15 cellular contexts compared by ENCODE assay signal in the genomic region with DNA sequence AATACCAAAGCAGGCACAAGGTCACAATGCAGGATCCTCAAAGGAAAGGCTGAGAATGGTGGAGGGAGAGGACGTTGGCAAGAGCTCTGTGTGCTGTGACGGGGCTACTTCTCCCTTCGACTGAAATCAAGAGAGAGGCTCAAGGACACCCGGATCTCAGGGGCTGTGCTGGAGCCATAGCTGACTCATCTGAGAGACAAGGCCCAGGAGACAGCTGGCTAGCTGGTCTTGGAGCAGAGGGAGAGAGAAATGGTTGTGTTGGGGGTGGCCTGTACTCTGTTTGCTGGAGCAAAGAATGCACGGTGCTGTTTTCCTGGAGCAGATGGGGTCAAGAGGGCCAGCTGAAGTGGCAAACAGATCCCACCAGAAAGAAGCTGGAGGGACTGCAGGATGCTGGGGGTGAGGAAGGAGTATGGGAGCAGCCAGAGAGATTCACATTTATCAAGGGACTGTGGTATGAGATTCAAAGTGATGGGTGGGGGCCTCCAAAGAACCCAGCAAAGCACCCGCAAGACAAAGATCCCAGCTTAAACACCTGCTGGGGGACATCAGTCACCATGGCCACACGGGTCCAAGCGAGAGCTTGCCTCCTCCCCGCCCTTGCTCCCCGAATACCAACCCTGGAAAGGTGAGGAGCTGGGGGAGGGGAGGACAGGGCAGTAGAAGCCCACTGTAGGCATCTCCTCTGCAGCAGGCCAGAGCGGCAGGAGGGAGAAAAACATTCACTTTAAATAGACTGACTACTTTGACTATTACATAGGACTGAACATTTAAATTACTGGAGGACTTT. TPM values are rescaled to one million over a fixed set of nuclear protein-coding genes. Genes with fewer than 3 reads are reported as not detected.
DNase-seq lines count a peak whose midpoint lies in the region; ATAC-seq and TF ChIP-seq lines count a peak whose summit lies in the region.
"Had no signal": no experiment of that assay in that cellular context is flagged by ENCODE, and none has a peak within 500 bp of the region (broad histone marks: within the 10 kb centered on the region; RNA-seq: fewer than 3 reads in every experiment).

No MANE protein-coding gene starts in this region.

- H3K9me3 Mint-ChIP-seq in progenitor cell of endocrine pancreas (ENCODE audit: low read depth): no peaks in the 10 kb centered on the region
- no peaks in the 10 kb centered on the region for H3K9me3 Mint-ChIP-seq in stimulated activated memory B cell treated with anti-CD40 and anti-IgM and Interleukin-4, amounts not matched to agents 10 μg/mL and 1 μg/mL and 100 μg/mL, for 72 hours
- H3K9me3 Mint-ChIP-seq: activated naive CD4-positive, alpha-beta T cell treated with anti-CD3 and anti-CD28 coated beads, Interleukin-2, amount 50 U/mL, for 24 hours; central memory CD8-positive, alpha-beta T cell had no signal

- ATAC-seq in SK-N-SH treated with all-trans-retinoic acid at 6 μM for 48 hours: peak; percentile 68
- ATAC-seq in stimulated activated memory B cell treated with anti-CD40 and anti-IgM and Interleukin-4, amounts not matched to agents 10 μg/mL and 1 μg/mL and 100 μg/mL, for 72 hours: no peak
- ATAC-seq in GM21447 (IDR thresholded peaks at IDR 0.05; ENCODE audit: unreplicated experiment): no peak

- TF ChIP-seq CTCF in foreskin fibroblast (IDR thresholded peaks at IDR 0.05; ENCODE audit: low read depth, low read length) (no peak), progenitor cell of endocrine pancreas (IDR thresholded peaks at IDR 0.05; ENCODE audit: unreplicated experiment) (no peak)

- peak overlapping the region; percentile 58 for H3K27ac Mint-ChIP-seq in progenitor cell of endocrine pancreas
- H3K27ac Mint-ChIP-seq in stimulated activated memory B cell treated with anti-CD40 and anti-IgM and Interleukin-4, amounts not matched to agents 10 μg/mL and 1 μg/mL and 100 μg/mL, for 72 hours: no peak overlapping the region
- H3K27ac Mint-ChIP-seq: activated naive CD4-positive, alpha-beta T cell treated with anti-CD3 and anti-CD28 coated beads, Interleukin-2, amount 50 U/mL, for 24 hours had no signal

- peaks cover 9% of the 10 kb centered on the region for H3K4me1 Mint-ChIP-seq in progenitor cell of endocrine pancreas (ENCODE audit: low read depth)
- no peaks in the 10 kb centered on the region for H3K4me1 Mint-ChIP-seq in stimulated activated memory B cell treated with anti-CD40 and anti-IgM and Interleukin-4, amounts not matched to agents 10 μg/mL and 1 μg/mL and 100 μg/mL, for 72 hours
- H3K4me1 Mint-ChIP-seq: activated naive CD4-positive, alpha-beta T cell treated with anti-CD3 and anti-CD28 coated beads, Interleukin-2, amount 50 U/mL, for 24 hours; central memory CD8-positive, alpha-beta T cell had no signal

- no peak overlapping the region for H3K4me3 ChIP-seq in foreskin fibroblast (ENCODE audit: low read depth in 1 of 2, low read length in 2 of 2)
- H3K4me3 ChIP-seq: lung, suprapubic skin had no signal

- no peaks in the 10 kb centered on the region for H3K36me3 Mint-ChIP-seq in progenitor cell of endocrine pancreas (ENCODE audit: insufficient read depth)
- H3K36me3 Mint-ChIP-seq in stimulated activated memory B cell treated with anti-CD40 and anti-IgM and Interleukin-4, amounts not matched to agents 10 μg/mL and 1 μg/mL and 100 μg/mL, for 72 hours: no peaks in the 10 kb centered on the region
- H3K36me3 Mint-ChIP-seq: activated naive CD4-positive, alpha-beta T cell treated with anti-CD3 and anti-CD28 coated beads, Interleukin-2, amount 50 U/mL, for 24 hours had no signal

- DNase-seq in NCI-H146 (lab: John Stamatoyannopoulos, UW) (peak; percentile 24), NCI-H146 treated with DMSO at 0.1 percent for 48 hours (lab: John Stamatoyannopoulos, UW; ENCODE audit: unreplicated experiment) (no peak), foreskin fibroblast (peak; percentile 31 to 51), progenitor cell of endocrine pancreas (ENCODE audit: low spot score, unreplicated experiment) (no peak), Ammon's horn (ENCODE audit: low spot score) (no peak)
- DNase-seq: activated CD8-positive, alpha-beta memory T cell treated with anti-CD3 and anti-CD28 coated beads, Interleukin-2, amount 50 U/mL, for 4 hours; NCI-H2171; SW 1271 had no signal

- H3K4me3 Mint-ChIP-seq in progenitor cell of endocrine pancreas (ENCODE audit: low read depth): no peak overlapping the region
- H3K4me3 Mint-ChIP-seq in stimulated activated memory B cell treated with anti-CD40 and anti-IgM and Interleukin-4, amounts not matched to agents 10 μg/mL and 1 μg/mL and 100 μg/mL, for 72 hours: no peak overlapping the region
- H3K4me3 Mint-ChIP-seq: activated naive CD4-positive, alpha-beta T cell treated with anti-CD3 and anti-CD28 coated beads, Interleukin-2, amount 50 U/mL, for 24 hours; central memory CD8-positive, alpha-beta T cell had no signal

- H3K27me3 Mint-ChIP-seq in progenitor cell of endocrine pancreas: peaks cover 8% of the 10 kb centered on the region
- H3K27me3 Mint-ChIP-seq in stimulated activated memory B cell treated with anti-CD40 and anti-IgM and Interleukin-4, amounts not matched to agents 10 μg/mL and 1 μg/mL and 100 μg/mL, for 72 hours: peaks cover 27% of the 10 kb centered on the region

TF ChIP-seq in SK-N-SH treated with all-trans-retinoic acid at 6 μM for 48 hours, 23 proteins besides CTCF, POLR2A, EP300 and RAD21:
- TF ChIP-seq, protein P1, sequence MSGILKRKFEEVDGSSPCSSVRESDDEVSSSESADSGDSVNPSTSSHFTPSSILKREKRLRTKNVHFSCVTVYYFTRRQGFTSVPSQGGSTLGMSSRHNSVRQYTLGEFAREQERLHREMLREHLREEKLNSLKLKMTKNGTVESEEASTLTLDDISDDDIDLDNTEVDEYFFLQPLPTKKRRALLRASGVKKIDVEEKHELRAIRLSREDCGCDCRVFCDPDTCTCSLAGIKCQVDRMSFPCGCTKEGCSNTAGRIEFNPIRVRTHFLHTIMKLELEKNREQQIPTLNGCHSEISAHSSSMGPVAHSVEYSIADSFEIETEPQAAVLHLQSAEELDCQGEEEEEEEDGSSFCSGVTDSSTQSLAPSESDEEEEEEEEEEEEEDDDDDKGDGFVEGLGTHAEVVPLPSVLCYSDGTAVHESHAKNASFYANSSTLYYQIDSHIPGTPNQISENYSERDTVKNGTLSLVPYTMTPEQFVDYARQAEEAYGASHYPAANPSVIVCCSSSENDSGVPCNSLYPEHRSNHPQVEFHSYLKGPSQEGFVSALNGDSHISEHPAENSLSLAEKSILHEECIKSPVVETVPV (CRISPR knock-in tag; IDR thresholded peaks at IDR 0.05): no peak
- no peak for TF ChIP-seq CSDC2 (CRISPR knock-in tag; IDR thresholded peaks at IDR 0.05)
- TF ChIP-seq BACH2 (CRISPR knock-in tag; IDR thresholded peaks at IDR 0.05; ENCODE audit: borderline replicate concordance): no peak
- TF ChIP-seq PPARA (CRISPR knock-in tag; IDR thresholded peaks at IDR 0.05; ENCODE audit: borderline replicate concordance): no peak

RNA-seq across cellular contexts. Expression of a gene that starts 40.8 kb away (rescaled TPM):
- 5.4 and 6.0 TPM in 2 replicates for total RNA-seq in progenitor cell of endocrine pancreas

Comparison
In these comparisons a context has a peak if more than half of its experiments do, and no peak if none do; other contexts are left out.
1. DNase-seq: peak in NCI-H146 (single experiment) and foreskin fibroblast (2 of 2); none in NCI-H146 treated with DMSO at 0.1 percent for 48 hours (single experiment), progenitor cell of endocrine pancreas (single experiment) and Ammon's horn (single experiment).